1 cellular context compared by ENCODE assay signal in the genomic region with DNA sequence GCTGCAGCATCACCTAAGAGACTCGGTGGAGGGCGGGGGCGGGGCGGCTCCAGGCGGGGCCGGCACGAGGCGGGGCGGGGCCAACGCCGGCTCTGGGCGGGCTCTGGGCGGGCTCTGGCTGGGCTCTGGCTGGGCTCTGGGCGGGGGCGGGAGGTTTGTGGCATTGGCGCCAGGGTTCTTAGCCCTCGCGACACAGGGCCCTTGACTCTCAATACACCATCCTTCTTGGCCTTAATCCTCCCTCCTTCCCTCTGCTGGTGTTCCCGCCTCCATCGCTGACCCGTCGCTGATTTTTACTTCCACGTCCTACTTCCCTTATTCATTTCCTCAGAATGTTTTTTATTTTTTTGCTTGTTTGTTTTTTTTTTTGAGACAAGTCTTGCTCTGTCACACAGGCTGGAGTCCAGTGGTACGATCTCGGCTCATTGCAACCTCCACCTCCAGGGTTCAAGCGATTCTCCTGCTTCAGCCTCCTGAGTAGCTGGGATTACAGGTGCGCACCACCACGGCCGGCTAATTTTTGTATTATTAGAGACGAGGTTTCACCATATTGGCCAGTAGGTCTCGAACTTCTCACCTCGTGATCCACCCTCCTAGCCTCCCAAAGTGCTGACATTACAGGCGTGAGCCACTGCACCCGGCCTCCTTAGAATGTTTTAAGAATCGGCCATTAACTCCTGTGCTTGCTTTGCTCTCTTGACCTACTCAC.
TF ChIP-seq lines count a peak whose summit lies in the region.

A gene with protein sequence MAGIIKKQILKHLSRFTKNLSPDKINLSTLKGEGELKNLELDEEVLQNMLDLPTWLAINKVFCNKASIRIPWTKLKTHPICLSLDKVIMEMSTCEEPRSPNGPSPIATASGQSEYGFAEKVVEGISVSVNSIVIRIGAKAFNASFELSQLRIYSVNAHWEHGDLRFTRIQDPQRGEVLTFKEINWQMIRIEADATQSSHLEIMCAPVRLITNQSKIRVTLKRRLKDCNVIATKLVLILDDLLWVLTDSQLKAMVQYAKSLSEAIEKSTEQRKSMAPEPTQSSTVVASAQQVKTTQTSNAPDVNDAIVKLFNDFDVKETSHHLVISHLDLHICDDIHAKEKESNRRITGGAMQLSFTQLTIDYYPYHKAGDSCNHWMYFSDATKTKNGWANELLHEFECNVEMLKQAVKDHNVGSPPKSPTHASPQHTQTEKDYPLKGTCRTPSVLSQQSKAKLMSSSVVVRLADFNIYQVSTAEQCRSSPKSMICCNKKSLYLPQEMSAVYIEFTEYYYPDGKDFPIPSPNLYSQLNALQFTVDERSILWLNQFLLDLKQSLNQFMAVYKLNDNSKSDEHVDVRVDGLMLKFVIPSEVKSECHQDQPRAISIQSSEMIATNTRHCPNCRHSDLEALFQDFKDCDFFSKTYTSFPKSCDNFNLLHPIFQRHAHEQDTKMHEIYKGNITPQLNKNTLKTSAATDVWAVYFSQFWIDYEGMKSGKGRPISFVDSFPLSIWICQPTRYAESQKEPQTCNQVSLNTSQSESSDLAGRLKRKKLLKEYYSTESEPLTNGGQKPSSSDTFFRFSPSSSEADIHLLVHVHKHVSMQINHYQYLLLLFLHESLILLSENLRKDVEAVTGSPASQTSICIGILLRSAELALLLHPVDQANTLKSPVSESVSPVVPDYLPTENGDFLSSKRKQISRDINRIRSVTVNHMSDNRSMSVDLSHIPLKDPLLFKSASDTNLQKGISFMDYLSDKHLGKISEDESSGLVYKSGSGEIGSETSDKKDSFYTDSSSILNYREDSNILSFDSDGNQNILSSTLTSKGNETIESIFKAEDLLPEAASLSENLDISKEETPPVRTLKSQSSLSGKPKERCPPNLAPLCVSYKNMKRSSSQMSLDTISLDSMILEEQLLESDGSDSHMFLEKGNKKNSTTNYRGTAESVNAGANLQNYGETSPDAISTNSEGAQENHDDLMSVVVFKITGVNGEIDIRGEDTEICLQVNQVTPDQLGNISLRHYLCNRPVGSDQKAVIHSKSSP (N-terminal part only) (minus strand): TSS at position 24 of the 709 bp plus-strand sequence. CDS start 239 bp downstream, outside the sequence.

TF ChIP-seq in IMR-90, 13 proteins besides CTCF, POLR2A, EP300 and RAD21:
- 0 out of 2 replicates have a peak, but pooled peaks have one; percentile 6 for TF ChIP-seq MAZ (IDR thresholded peaks at IDR 0.05; ENCODE audit: borderline replicate concordance, low read depth, low read length)
- TF ChIP-seq MXI1 (IDR thresholded peaks at IDR 0.05; ENCODE audit: borderline replicate concordance, low read depth, low read length), result 0 out of 2 replicates have a peak, but pooled peaks have one; percentile 0
- TF ChIP-seq, protein P1, sequence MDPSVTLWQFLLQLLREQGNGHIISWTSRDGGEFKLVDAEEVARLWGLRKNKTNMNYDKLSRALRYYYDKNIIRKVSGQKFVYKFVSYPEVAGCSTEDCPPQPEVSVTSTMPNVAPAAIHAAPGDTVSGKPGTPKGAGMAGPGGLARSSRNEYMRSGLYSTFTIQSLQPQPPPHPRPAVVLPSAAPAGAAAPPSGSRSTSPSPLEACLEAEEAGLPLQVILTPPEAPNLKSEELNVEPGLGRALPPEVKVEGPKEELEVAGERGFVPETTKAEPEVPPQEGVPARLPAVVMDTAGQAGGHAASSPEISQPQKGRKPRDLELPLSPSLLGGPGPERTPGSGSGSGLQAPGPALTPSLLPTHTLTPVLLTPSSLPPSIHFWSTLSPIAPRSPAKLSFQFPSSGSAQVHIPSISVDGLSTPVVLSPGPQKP (IDR thresholded peaks at IDR 0.05; ENCODE audit: borderline replicate concordance, low read depth, low read length), result no peak
- TF ChIP-seq RFX5 (IDR thresholded peaks at IDR 0.05; ENCODE audit: low read depth, low read length), result no peak
- no peak for TF ChIP-seq SMC3 (IDR thresholded peaks at IDR 0.05; ENCODE audit: low read depth, low read length)
- TF ChIP-seq, protein P2, sequence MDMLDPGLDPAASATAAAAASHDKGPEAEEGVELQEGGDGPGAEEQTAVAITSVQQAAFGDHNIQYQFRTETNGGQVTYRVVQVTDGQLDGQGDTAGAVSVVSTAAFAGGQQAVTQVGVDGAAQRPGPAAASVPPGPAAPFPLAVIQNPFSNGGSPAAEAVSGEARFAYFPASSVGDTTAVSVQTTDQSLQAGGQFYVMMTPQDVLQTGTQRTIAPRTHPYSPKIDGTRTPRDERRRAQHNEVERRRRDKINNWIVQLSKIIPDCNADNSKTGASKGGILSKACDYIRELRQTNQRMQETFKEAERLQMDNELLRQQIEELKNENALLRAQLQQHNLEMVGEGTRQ (IDR thresholded peaks at IDR 0.05; ENCODE audit: low read depth, low read length), result no peak
- TF ChIP-seq MAFK (IDR thresholded peaks at IDR 0.05; ENCODE audit: low read depth, low read length), result no peak
- no peak for TF ChIP-seq FOS (IDR thresholded peaks at IDR 0.05; ENCODE audit: low read depth, low read length)
- TF ChIP-seq CEBPB (IDR thresholded peaks at IDR 0.05; ENCODE audit: low read depth, low read length), result no peak
- no peak for TF ChIP-seq CHD1 (IDR thresholded peaks at IDR 0.05; ENCODE audit: low read depth, low read length)
- TF ChIP-seq NFE2L2 (IDR thresholded peaks at IDR 0.05; ENCODE audit: low read depth, low read length), result no peak
- TF ChIP-seq RCOR1 (IDR thresholded peaks at IDR 0.05; ENCODE audit: insufficient replicate concordance, low read length), result no peak
- peak; percentile 71; the same call in 1 of the 2 replicates for TF ChIP-seq BHLHE40 (IDR thresholded peaks at IDR 0.05; ENCODE audit: low read depth, low read length)
